Comparison of ENCODE assay signal across 8 cellular contexts in genomic region chr3:100334340-100335136, GRCh38. TPM values are rescaled to one million over a fixed set of nuclear protein-coding genes. Genes with fewer than 3 reads are reported as not detected.
DNase-seq lines count a peak whose midpoint lies in the region; ATAC-seq, FAIRE-seq and TF ChIP-seq lines count a peak whose summit lies in the region.

Gene NIT2 (plus strand): TSS chr3:100334757. CDS start chr3:100334792, 35 bp downstream.

- in situ Hi-C loops in astrocyte of the cerebellum (cut with HindIII; ENCODE audit: low sequenced_read_pairs), result no loop called here

- H3K4me2 ChIP-seq in hepatocyte, result peak within 1 kb of the TSS; percentile 85

- peak; percentile 88 for TF ChIP-seq POLR2A in GM18505 (IDR thresholded peaks at IDR 0.05; ENCODE audit: borderline replicate concordance, extremely low read depth, insufficient read depth, insufficient read length)

- no peaks in the 10 kb centered on the region for H3K27me3 ChIP-seq in hepatocyte

- H3K4me1 ChIP-seq in hepatocyte (ENCODE audit: insufficient read depth), result peaks cover 16% of the 10 kb centered on the region

- H3K9me3 ChIP-seq in hepatocyte (ENCODE audit: low read depth), result no peaks in the 10 kb centered on the region

- H3K9me2 ChIP-seq in hepatocyte (replicated peaks; ENCODE audit: insufficient read depth), result no peaks in the 10 kb centered on the region

- DNase-seq in NCI-H1694 treated with DMSO at 0.1 percent for 48 hours (lab: John Stamatoyannopoulos, UW) (peak; percentile 35), T-helper 9 cell (peak; percentile 71), astrocyte of the cerebellum (ENCODE audit: low read depth) (peak; percentile 24), hepatocyte (ENCODE audit: low spot score) (peak; percentile 93), retina (peak; percentile 87), D721Med (ENCODE audit: insufficient read length, low spot score) (no peak)

- no peak for TF ChIP-seq CTCF in astrocyte of the cerebellum (IDR thresholded peaks at IDR 0.05; ENCODE audit: low read depth, low read length, missing control alignments)
- TF ChIP-seq CTCF in hepatocyte (IDR thresholded peaks at IDR 0.05; ENCODE audit: poor library complexity), result no peak
- TF ChIP-seq CTCF in D721Med (IDR thresholded peaks at IDR 0.05; ENCODE audit: insufficient read depth, missing control alignments), result no peak

- FAIRE-seq in D721Med (lab: Jason Lieb, UNC), result no peak

- 1% methylated on average over 65 of the region's 78 CpGs for WGBS in hepatocyte (ENCODE audit: low lambda C conversion rate, missing lambda C conversion rate)

- H3K79me2 ChIP-seq in hepatocyte, result peaks cover 11% of the 10 kb centered on the region

- peak within 1 kb of the TSS; percentile 86 for H3K27ac ChIP-seq in hepatocyte

- H3K4me3 ChIP-seq in astrocyte of the cerebellum (ENCODE audit: low read depth, low read length), result peak within 1 kb of the TSS; percentile 49
- H3K4me3 ChIP-seq in hepatocyte, result peak within 1 kb of the TSS; percentile 40

- H3K36me3 ChIP-seq in hepatocyte (replicated peaks; ENCODE audit: insufficient read depth, low read depth), result no peaks in the 10 kb centered on the region

- H4K20me1 ChIP-seq in hepatocyte (ENCODE audit: insufficient read depth, poor library complexity, severe bottlenecking), result no peaks in the 10 kb centered on the region

- ATAC-seq in GM18505 (IDR thresholded peaks at IDR 0.05; ENCODE audit: unreplicated experiment) (peak; percentile 98), HG02885 (IDR thresholded peaks at IDR 0.05; ENCODE audit: poor library complexity, unreplicated experiment) (peak; percentile 97)

- peak within 1 kb of the TSS; percentile 93 for H2AFZ ChIP-seq in hepatocyte

RNA-seq across cellular contexts. Expression of gene NIT2, which starts in this region (rescaled TPM):
- total RNA-seq in hepatocyte, result 45.2 and 55.7 TPM in 2 replicates
- polyA plus RNA-seq in hepatocyte, result 84.5 and 96.9 TPM in 2 replicates
